ENCODE assay signal across 8 cellular contexts in the genomic region with DNA sequence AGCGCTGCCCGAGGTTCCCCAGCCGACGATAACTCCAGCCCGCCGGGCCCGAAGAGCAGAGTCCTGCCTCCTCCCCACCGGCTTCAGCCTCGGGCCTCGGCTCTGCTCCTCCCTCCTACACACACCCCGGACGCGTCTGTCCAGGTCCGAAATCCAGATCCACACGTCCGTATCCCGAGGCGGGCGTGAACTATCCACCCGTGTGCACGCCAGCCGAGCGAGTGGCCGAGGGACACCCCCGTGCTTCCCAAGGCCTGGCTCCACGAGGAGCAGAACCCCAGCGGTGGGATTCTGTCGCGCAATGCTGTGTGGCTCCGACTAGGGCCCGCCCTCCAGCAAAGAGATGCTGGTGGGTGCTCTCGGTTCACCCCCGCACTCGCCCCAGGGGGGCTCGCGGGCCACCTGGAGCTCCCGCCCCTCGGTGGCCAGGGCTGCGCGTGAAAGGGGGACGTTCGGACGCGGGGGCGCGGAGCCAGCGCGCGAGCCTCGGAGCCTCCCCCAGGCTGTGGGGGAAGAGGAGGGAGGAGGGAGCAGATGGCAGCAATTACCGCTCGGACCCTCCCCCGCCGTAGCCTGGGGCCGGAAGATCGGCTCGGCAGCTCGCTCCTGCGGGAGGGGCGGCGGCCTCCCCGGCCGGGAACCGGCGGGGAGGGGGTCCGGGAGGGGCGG. TPM values are rescaled to one million over a fixed set of nuclear protein-coding genes. Genes with fewer than 3 reads are reported as not detected.
DNase-seq lines count a peak whose midpoint lies in the region; ATAC-seq, FAIRE-seq and TF ChIP-seq lines count a peak whose summit lies in the region.
"Had no signal": no experiment of that assay in that cellular context is flagged by ENCODE, and none has a peak within 500 bp of the region (broad histone marks: within the 10 kb centered on the region; RNA-seq: fewer than 3 reads in every experiment).

No MANE protein-coding gene starts in this region.

- no peaks in the 10 kb centered on the region for H3K36me3 Mint-ChIP-seq in astrocyte (ENCODE audit: low read depth, unreplicated experiment)
- H3K36me3 Mint-ChIP-seq in stimulated activated naive B cell treated with anti-CD40 and anti-IgM and Interleukin-4, amounts not matched to agents 10 μg/mL and 1 μg/mL and 100 μg/mL, for 72 hours, result no peaks in the 10 kb centered on the region

- peak overlapping the region; percentile 88 for H2AFZ ChIP-seq in astrocyte (ENCODE audit: low read depth, low read length)

- H3K36me3 ChIP-seq in astrocyte (ENCODE audit: insufficient read depth, low read length), result no peaks in the 10 kb centered on the region
- no peaks in the 10 kb centered on the region for H3K36me3 ChIP-seq in kidney (ENCODE audit: control insufficient read depth in 1 of 2, insufficient read depth in 2 of 2, low read length in 2 of 2)

- H3K27me3 ChIP-seq in HL-60 (ENCODE audit: insufficient read depth, poor library complexity, severe bottlenecking) (peaks cover 19% of the 10 kb centered on the region), astrocyte (ENCODE audit: insufficient read depth, low read length) (peaks cover 4% of the 10 kb centered on the region)

- peaks cover 17% of the 10 kb centered on the region for H3K4me1 Mint-ChIP-seq in astrocyte (ENCODE audit: low read depth, unreplicated experiment)
- peaks cover 26 to 45% of the 10 kb centered on the region in 2 donors for H3K4me1 Mint-ChIP-seq in stimulated activated naive B cell treated with anti-CD40 and anti-IgM and Interleukin-4, amounts not matched to agents 10 μg/mL and 1 μg/mL and 100 μg/mL, for 72 hours

- TF ChIP-seq CTCF in HL-60 (IDR thresholded peaks at IDR 0.05; ENCODE audit: insufficient read depth, low read length), result no peak
- TF ChIP-seq CTCF in astrocyte (IDR thresholded peaks at IDR 0.05; ENCODE audit: insufficient read depth, low read depth, low read length), result no peak
- no peak for TF ChIP-seq CTCF in kidney (IDR thresholded peaks at IDR 0.05; ENCODE audit: borderline replicate concordance, extremely low read depth, insufficient read depth)

- FAIRE-seq in astrocyte (lab: Jason Lieb, UNC) (no peak), kidney (lab: Jason Lieb, UNC) (no peak)

- no peak for ATAC-seq in stimulated activated naive B cell treated with anti-CD40 and anti-IgM and Interleukin-4, amounts not matched to agents 10 μg/mL and 1 μg/mL and 100 μg/mL, for 72 hours (replicated peaks)
- ATAC-seq in HG02970 (IDR thresholded peaks at IDR 0.05; ENCODE audit: low FRiP score, unreplicated experiment), result no peak

- H3K9me3 ChIP-seq in astrocyte (ENCODE audit: insufficient read depth, low read depth, low read length) (no peaks in the 10 kb centered on the region), kidney (ENCODE audit: control insufficient read depth in 1 of 2, low read length in 2 of 2) (no peaks in the 10 kb centered on the region)

- H3K4me1 ChIP-seq in astrocyte (ENCODE audit: insufficient read depth, low read length) (peaks cover 19% of the 10 kb centered on the region), kidney (ENCODE audit: control insufficient read depth in 1 of 2, insufficient read depth in 1 of 2, low read depth in 1 of 2, low read length in 2 of 2) (peaks cover 6 to 22% of the 10 kb centered on the region in 2 donors)

- DNase-seq in HL-60 (ENCODE audit: low read depth in 1 of 2, low spot score in 1 of 2), result no peak
- no peak for DNase-seq in astrocyte (ENCODE audit: low read depth)
- peak; percentile 83 for DNase-seq in kidney
- DNase-seq in stimulated activated naive B cell treated with anti-CD40 and anti-IgM and Interleukin-4, amounts not matched to agents 10 μg/mL and 1 μg/mL and 100 μg/mL, for 72 hours, result no peak
- no peak for DNase-seq in stimulated activated CD4-positive, alpha-beta T cell treated with anti-CD3 and anti-CD28 coated beads, Interleukin-12 subunit alpha, Interleukin-12 subunit beta, amount 100 ng/mL, for 4 hours
- DNase-seq in NCI-H2196 treated with DMSO at 0.1 percent for 48 hours (lab: John Stamatoyannopoulos, UW; ENCODE audit: unreplicated experiment), result no peak

- intact Hi-C loops in kidney (cut with DNase I), result no loop called here

- peaks cover 48% of the 10 kb centered on the region for H3K27me3 Mint-ChIP-seq in astrocyte (ENCODE audit: low read depth, unreplicated experiment)
- peaks cover 76 to 82% of the 10 kb centered on the region in 2 donors for H3K27me3 Mint-ChIP-seq in stimulated activated naive B cell treated with anti-CD40 and anti-IgM and Interleukin-4, amounts not matched to agents 10 μg/mL and 1 μg/mL and 100 μg/mL, for 72 hours

- no peaks in the 10 kb centered on the region for H3K79me2 ChIP-seq in astrocyte (ENCODE audit: insufficient read depth, low read length)

- no peak overlapping the region for H3K27ac Mint-ChIP-seq in astrocyte (ENCODE audit: unreplicated experiment)
- H3K27ac Mint-ChIP-seq in stimulated activated naive B cell treated with anti-CD40 and anti-IgM and Interleukin-4, amounts not matched to agents 10 μg/mL and 1 μg/mL and 100 μg/mL, for 72 hours, result no peak overlapping the region

- H4K20me1 ChIP-seq in astrocyte (ENCODE audit: insufficient read depth, low read length), result no peaks in the 10 kb centered on the region

- H3K27ac ChIP-seq in HL-60 (replicated peaks), result no peak overlapping the region
- H3K27ac ChIP-seq in astrocyte (ENCODE audit: low read depth, low read length), result no peak overlapping the region
- H3K27ac ChIP-seq in kidney (ENCODE audit: low read depth in 2 of 2, low read length in 2 of 2), result no peak overlapping the region
- H3K27ac ChIP-seq: epithelial cell of prostate had no signal

- H3K4me3 ChIP-seq in HL-60 (replicated peaks; ENCODE audit: insufficient read depth, low read length) (peak overlapping the region; percentile 4), astrocyte (ENCODE audit: insufficient read depth, low read depth, low read length) (peak overlapping the region; percentile 61), kidney (ENCODE audit: low read length in 2 of 2) (peak overlapping the region in 1 of 2 donors; percentile 46)

- peak overlapping the region; percentile 96 for H3K4me2 ChIP-seq in astrocyte (ENCODE audit: low read length)

- H3K4me3 Mint-ChIP-seq in astrocyte (ENCODE audit: unreplicated experiment), result peak overlapping the region; percentile 57
- H3K4me3 Mint-ChIP-seq in stimulated activated naive B cell treated with anti-CD40 and anti-IgM and Interleukin-4, amounts not matched to agents 10 μg/mL and 1 μg/mL and 100 μg/mL, for 72 hours, result peak overlapping the region; percentile 49 to 76

- H3K9me3 Mint-ChIP-seq in astrocyte (ENCODE audit: unreplicated experiment), result no peaks in the 10 kb centered on the region
- no peaks in the 10 kb centered on the region for H3K9me3 Mint-ChIP-seq in stimulated activated naive B cell treated with anti-CD40 and anti-IgM and Interleukin-4, amounts not matched to agents 10 μg/mL and 1 μg/mL and 100 μg/mL, for 72 hours

- H3K9ac ChIP-seq in astrocyte (ENCODE audit: low read length) (peak overlapping the region; percentile 71), kidney (ENCODE audit: low read length in 2 of 2) (peak overlapping the region in 1 of 2 donors; percentile 34)

RNA-seq across cellular contexts. Expression of a gene that starts 18.9 kb away (rescaled TPM):
- not detected in 2 replicates for total RNA-seq in astrocyte
- not detected for total RNA-seq in kidney
- polyA plus RNA-seq in kidney (ENCODE audit: insufficient read depth, low read depth, low replicate concordance), result not detected

RNA-seq across cellular contexts. Expression of a gene that starts 20.4 kb away (rescaled TPM):
- total RNA-seq in astrocyte (5.0 and 6.7 TPM in 2 replicates), kidney (6.1 TPM)
- 3.1 TPM for polyA plus RNA-seq in kidney (ENCODE audit: insufficient read depth, low read depth, low replicate concordance)

RNA-seq across cellular contexts. Expression of a gene that starts 38.3 kb away (rescaled TPM):
- total RNA-seq in astrocyte (0.95 and 1.3 TPM in 2 replicates), kidney (88.4 TPM)
- polyA plus RNA-seq in kidney (ENCODE audit: insufficient read depth, low read depth, low replicate concordance), result 29.1 TPM

Comparison
In these comparisons a context has a peak if more than half of its experiments do, and no peak if none do; other contexts are left out.
1. RNA of a gene that starts 38.3 kb away (total RNA-seq): 88.4 TPM in kidney (single experiment); 0.95 to 1.3 TPM in astrocyte; every median in the first group is over 10 times any median in the second.